In the genomic region with DNA sequence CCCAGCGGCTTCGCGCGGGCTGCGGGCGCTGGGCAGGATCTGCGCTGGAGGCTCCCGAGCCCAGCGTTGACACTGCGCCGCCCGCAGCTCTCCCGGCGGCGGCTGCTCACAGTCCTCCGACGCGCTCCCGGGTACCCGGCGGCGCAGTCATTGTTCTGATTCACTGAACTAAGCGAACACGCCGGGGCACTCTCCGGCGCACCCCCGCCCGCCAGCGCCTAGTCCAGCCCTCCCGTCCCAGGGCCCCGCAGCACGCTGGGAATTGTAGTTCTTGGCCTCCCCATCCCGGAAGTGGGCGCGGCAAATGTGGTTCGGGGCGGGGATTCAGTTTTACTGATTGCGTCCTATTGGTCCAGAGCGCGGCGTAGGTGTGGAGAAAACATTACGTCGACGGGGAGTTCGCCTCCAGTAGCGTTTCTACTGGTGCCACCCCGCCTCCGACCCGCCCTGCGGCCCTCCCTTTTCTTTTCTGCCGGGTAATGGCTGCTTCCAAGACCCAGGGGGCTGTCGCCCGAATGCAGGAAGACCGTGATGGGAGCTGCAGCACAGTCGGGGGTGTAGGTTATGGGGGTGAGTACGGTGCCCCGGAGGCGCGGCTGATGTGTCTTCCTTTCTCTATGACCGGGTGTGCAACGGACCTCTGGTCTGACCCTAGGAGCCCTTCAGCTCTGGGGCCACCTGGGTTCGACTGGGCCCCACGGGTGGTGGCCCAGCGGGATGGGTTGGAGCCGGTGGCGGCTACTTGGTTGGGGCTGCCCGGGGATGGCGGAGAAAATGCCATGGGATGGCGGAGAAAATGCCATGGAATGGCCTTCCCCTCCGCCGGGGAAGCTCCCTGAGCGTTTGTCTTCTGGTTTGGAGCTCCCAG, we compare ENCODE assay signal across 8 cellular contexts. TPM values are rescaled to one million over a fixed set of nuclear protein-coding genes. Genes with fewer than 3 reads are reported as not detected.
DNase-seq lines count a peak whose midpoint lies in the region; ATAC-seq, FAIRE-seq and TF ChIP-seq lines count a peak whose summit lies in the region.

A gene with protein sequence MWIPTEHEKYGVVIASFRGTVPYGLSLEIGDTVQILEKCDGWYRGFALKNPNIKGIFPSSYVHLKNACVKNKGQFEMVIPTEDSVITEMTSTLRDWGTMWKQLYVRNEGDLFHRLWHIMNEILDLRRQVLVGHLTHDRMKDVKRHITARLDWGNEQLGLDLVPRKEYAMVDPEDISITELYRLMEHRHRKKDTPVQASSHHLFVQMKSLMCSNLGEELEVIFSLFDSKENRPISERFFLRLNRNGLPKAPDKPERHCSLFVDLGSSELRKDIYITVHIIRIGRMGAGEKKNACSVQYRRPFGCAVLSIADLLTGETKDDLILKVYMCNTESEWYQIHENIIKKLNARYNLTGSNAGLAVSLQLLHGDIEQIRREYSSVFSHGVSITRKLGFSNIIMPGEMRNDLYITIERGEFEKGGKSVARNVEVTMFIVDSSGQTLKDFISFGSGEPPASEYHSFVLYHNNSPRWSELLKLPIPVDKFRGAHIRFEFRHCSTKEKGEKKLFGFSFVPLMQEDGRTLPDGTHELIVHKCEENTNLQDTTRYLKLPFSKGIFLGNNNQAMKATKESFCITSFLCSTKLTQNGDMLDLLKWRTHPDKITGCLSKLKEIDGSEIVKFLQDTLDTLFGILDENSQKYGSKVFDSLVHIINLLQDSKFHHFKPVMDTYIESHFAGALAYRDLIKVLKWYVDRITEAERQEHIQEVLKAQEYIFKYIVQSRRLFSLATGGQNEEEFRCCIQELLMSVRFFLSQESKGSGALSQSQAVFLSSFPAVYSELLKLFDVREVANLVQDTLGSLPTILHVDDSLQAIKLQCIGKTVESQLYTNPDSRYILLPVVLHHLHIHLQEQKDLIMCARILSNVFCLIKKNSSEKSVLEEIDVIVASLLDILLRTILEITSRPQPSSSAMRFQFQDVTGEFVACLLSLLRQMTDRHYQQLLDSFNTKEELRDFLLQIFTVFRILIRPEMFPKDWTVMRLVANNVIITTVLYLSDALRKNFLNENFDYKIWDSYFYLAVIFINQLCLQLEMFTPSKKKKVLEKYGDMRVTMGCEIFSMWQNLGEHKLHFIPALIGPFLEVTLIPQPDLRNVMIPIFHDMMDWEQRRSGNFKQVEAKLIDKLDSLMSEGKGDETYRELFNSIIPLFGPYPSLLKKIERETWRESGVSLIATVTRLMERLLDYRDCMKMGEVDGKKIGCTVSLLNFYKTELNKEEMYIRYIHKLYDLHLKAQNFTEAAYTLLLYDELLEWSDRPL (N-terminal part only) (minus strand): TSS at position 162 of the 868 bp plus-strand sequence. CDS start 261 bp downstream, outside the sequence.
A gene with protein sequence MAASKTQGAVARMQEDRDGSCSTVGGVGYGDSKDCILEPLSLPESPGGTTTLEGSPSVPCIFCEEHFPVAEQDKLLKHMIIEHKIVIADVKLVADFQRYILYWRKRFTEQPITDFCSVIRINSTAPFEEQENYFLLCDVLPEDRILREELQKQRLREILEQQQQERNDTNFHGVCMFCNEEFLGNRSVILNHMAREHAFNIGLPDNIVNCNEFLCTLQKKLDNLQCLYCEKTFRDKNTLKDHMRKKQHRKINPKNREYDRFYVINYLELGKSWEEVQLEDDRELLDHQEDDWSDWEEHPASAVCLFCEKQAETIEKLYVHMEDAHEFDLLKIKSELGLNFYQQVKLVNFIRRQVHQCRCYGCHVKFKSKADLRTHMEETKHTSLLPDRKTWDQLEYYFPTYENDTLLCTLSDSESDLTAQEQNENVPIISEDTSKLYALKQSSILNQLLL (plus strand): TSS at position 458 of the 868 bp plus-strand sequence. CDS start 22 bp downstream, at position 480.

- peak within 1 kb of the TSS; percentile 91; the same call in 1 of the 2 replicates for H3K9ac ChIP-seq in iPS-20b (ENCODE audit: low read depth, low read length)

- DNase-seq in AG04450 (ENCODE audit: low read depth, low spot score) (peak; percentile 97), NCI-H2196 treated with DMSO at 0.1 percent for 48 hours (lab: John Stamatoyannopoulos, UW; ENCODE audit: unreplicated experiment) (peak; percentile 97), WERI-Rb-1 (peak; percentile 99), bronchial epithelial cell (ENCODE audit: low read depth) (peak; percentile 95)

- H3K27ac ChIP-seq in AG04450 (ENCODE audit: low read depth, low read length) (peak within 1 kb of the TSS; percentile 77), WERI-Rb-1 (peak within 1 kb of the TSS; percentile 57), iPS-20b (ENCODE audit: low read length) (peak within 1 kb of the TSS; percentile 86), skin epidermis (peak within 1 kb of the TSS; percentile 15 to 90 (median 79))

- no peak; the same call in 1 of the 2 replicates for TF ChIP-seq CTCF in AG04450 (IDR thresholded peaks at IDR 0.05; ENCODE audit: low read depth, low read length)
- no peak for TF ChIP-seq CTCF in WERI-Rb-1 (IDR thresholded peaks at IDR 0.05; ENCODE audit: low read depth, low read length)
- TF ChIP-seq CTCF in bronchial epithelial cell (IDR thresholded peaks at IDR 0.05; ENCODE audit: insufficient read depth, low read length, severe bottlenecking) = peak; percentile 18

- peak within 1 kb of the TSS; percentile 96 for H3K4me3 ChIP-seq in AG04450 (ENCODE audit: low read depth, low read length)
- H3K4me3 ChIP-seq in WERI-Rb-1 (ENCODE audit: low read depth, low read length) = peak within 1 kb of the TSS; percentile 90
- H3K4me3 ChIP-seq in bronchial epithelial cell (ENCODE audit: low read depth, low read length) = peak within 1 kb of the TSS; percentile 80
- H3K4me3 ChIP-seq in iPS-20b (ENCODE audit: low read length) = peak within 1 kb of the TSS; percentile 95
- H3K4me3 ChIP-seq in skin epidermis = peak within 1 kb of the TSS; percentile 69 to 98 (median 85)

- H3K9me3 ChIP-seq in AG04450 (ENCODE audit: control insufficient read depth, insufficient read depth, low read length) = no peaks in the 10 kb centered on the region; the same call in 1 of the 2 replicates
- no peaks in the 10 kb centered on the region for H3K9me3 ChIP-seq in WERI-Rb-1 (ENCODE audit: severe bottlenecking)
- H3K9me3 ChIP-seq in iPS-20b (ENCODE audit: insufficient read depth, low read depth, low read length) = no peaks in the 10 kb centered on the region

- CTCF ChIA-PET in AG04450 (lab: Charles Lee) = interaction anchor here (0.6 to 1.2 kb wide), 4 partner anchors 126 to 444 kb away, joined by 3 to 5 read pairs (median 4); no protein-coding TSS in a partner anchor

- peaks cover 10% of the 10 kb centered on the region; the same call in 1 of the 2 replicates for H3K4me1 ChIP-seq in iPS-20b (ENCODE audit: insufficient read depth, low read length)

- FAIRE-seq in bronchial epithelial cell (lab: Jason Lieb, UNC) = no peak

- no peaks in the 10 kb centered on the region for H3K27me3 ChIP-seq in AG04450 (ENCODE audit: control insufficient read depth, insufficient read depth, low read length)
- H3K27me3 ChIP-seq in WERI-Rb-1 (ENCODE audit: insufficient read depth, low read depth, severe bottlenecking) = no peaks in the 10 kb centered on the region
- H3K27me3 ChIP-seq in bronchial epithelial cell (ENCODE audit: control insufficient read depth, insufficient read depth, low read length) = no peaks in the 10 kb centered on the region
- H3K27me3 ChIP-seq in iPS-20b (ENCODE audit: insufficient read depth, low read length) = no peaks in the 10 kb centered on the region; the same call in 1 of the 2 replicates

- H3K36me3 ChIP-seq in WERI-Rb-1 = no peaks in the 10 kb centered on the region
- H3K36me3 ChIP-seq in bronchial epithelial cell (ENCODE audit: control insufficient read depth, insufficient read depth, low read length) = no peaks in the 10 kb centered on the region
- H3K36me3 ChIP-seq in iPS-20b (ENCODE audit: insufficient read depth, low read depth, low read length) = no peaks in the 10 kb centered on the region

- peak; percentile 97 for ATAC-seq in GM18907 (IDR thresholded peaks at IDR 0.05; ENCODE audit: unreplicated experiment)
- ATAC-seq in HG03139 (IDR thresholded peaks at IDR 0.05; ENCODE audit: unreplicated experiment) = peak; percentile 95

- POLR2A ChIA-PET in AG04450 (lab: Yijun Ruan, JAX) = interaction anchor here (0.6 to 3.2 kb wide), 8 partner anchors 50 to 449 kb away, joined by 3 to 18 read pairs (median 3); partner anchors contain the start of gene IFRD1

RNA-seq across cellular contexts. Expression of the first gene that starts in this region (rescaled TPM):
- 9.9 and 12.6 TPM in 2 replicates for polyA plus RNA-seq in AG04450 (2011; rRNA removed)
- polyA minus RNA-seq in AG04450 (2011; rRNA and poly(A)+ RNA removed) = 29.1 and 45.0 TPM in 2 replicates
- total RNA-seq in bronchial epithelial cell = 4.5 and 10.1 TPM in 2 replicates

RNA-seq across cellular contexts. Expression of the second gene that starts in this region (rescaled TPM):
- 18.8 and 30.3 TPM in 2 replicates for polyA plus RNA-seq in AG04450 (2011; rRNA removed)
- 17.1 and 25.0 TPM in 2 replicates for polyA minus RNA-seq in AG04450 (2011; rRNA and poly(A)+ RNA removed)
- 26.8 and 58.2 TPM in 2 replicates for total RNA-seq in bronchial epithelial cell

Comparison
In these comparisons a context has a peak if more than half of its experiments do, and no peak if none do; other contexts are left out.
1. Peak in every context shown above with its lines: DNase-seq, ATAC-seq, H3K4me3 ChIP-seq and H3K27ac ChIP-seq.